In genomic region chr4:158729716-158730559, GRCh38 we compare ENCODE assay signal across 9 cellular contexts. TPM values are rescaled to one million over a fixed set of nuclear protein-coding genes. Genes with fewer than 3 reads are reported as not detected.
A peak's percentile ranks its signal among the peaks of the same experiment; 100 is the strongest.
DNase-seq lines count a peak whose midpoint lies in the region; ATAC-seq and TF ChIP-seq lines count a peak whose summit lies in the region.
"Had no signal": no experiment of that assay in that cellular context is flagged by ENCODE, and none has a peak within 500 bp of the region (broad histone marks: within the 10 kb centered on the region; RNA-seq: fewer than 3 reads in every experiment).

No MANE protein-coding gene starts in this region.

- H3K27ac ChIP-seq in RWPE1 = no peak overlapping the region
- H3K27ac ChIP-seq: epithelial cell of prostate had no signal

- no peaks in the 10 kb centered on the region for H3K9me3 Mint-ChIP-seq in activated naive CD4-positive, alpha-beta T cell treated with anti-CD3 and anti-CD28 coated beads, Interleukin-2, amount 10 ng/mL, durations not matched to agents 7 days and 5 days

- H3K4me3 Mint-ChIP-seq in activated naive CD4-positive, alpha-beta T cell treated with anti-CD3 and anti-CD28 coated beads, Interleukin-2, amount 10 ng/mL, durations not matched to agents 7 days and 5 days = no peak overlapping the region

- DNase-seq in Daoy (ENCODE audit: low read depth) = peak; percentile 35
- peak; percentile 62 for DNase-seq in HT1080 (ENCODE audit: low read depth)
- peak; percentile 66 for DNase-seq in RWPE1 (ENCODE audit: low spot score)
- DNase-seq in activated naive CD4-positive, alpha-beta T cell treated with anti-CD3 and anti-CD28 coated beads, Interleukin-2, amount 10 ng/mL, durations not matched to agents 7 days and 5 days = peak; percentile 66
- DNase-seq in glomerular visceral epithelial cell (ENCODE audit: extremely low spot score) = peak; percentile 68
- DNase-seq in posterior vena cava (ENCODE audit: low spot score) = peak; percentile 85
- no peak for DNase-seq in NK-92 (lab: John Stamatoyannopoulos, UW; ENCODE audit: unreplicated experiment)

- H3K4me1 Mint-ChIP-seq in activated naive CD4-positive, alpha-beta T cell treated with anti-CD3 and anti-CD28 coated beads, Interleukin-2, amount 10 ng/mL, durations not matched to agents 7 days and 5 days = peaks cover 16% of the 10 kb centered on the region

- peaks cover 23% of the 10 kb centered on the region for H3K27me3 Mint-ChIP-seq in activated naive CD4-positive, alpha-beta T cell treated with anti-CD3 and anti-CD28 coated beads, Interleukin-2, amount 10 ng/mL, durations not matched to agents 7 days and 5 days

- peak; percentile 89 for TF ChIP-seq CTCF in RWPE1 (conservative IDR thresholded peaks at IDR 0.05; ENCODE audit: low read depth)

- ATAC-seq in GM21381 (IDR thresholded peaks at IDR 0.05; ENCODE audit: unreplicated experiment) = peak; percentile 80

- intact Hi-C loops in posterior vena cava (cut with DNase I) = loop anchor here (2.0 to 5.0 kb wide), 2 partner anchors 117 to 121 kb away; no protein-coding TSS in a partner anchor

- no peaks in the 10 kb centered on the region for H3K36me3 Mint-ChIP-seq in activated naive CD4-positive, alpha-beta T cell treated with anti-CD3 and anti-CD28 coated beads, Interleukin-2, amount 10 ng/mL, durations not matched to agents 7 days and 5 days

- H3K27ac Mint-ChIP-seq in activated naive CD4-positive, alpha-beta T cell treated with anti-CD3 and anti-CD28 coated beads, Interleukin-2, amount 10 ng/mL, durations not matched to agents 7 days and 5 days = no peak overlapping the region

- CTCF ChIA-PET in RWPE1 (lab: Yijun Ruan, JAX) = interaction anchor here (0.5 to 1.3 kb wide), 8 partner anchors 63 to 870 kb away, joined by 3 to 7 read pairs (median 3); no protein-coding TSS in a partner anchor
- CTCF ChIA-PET in activated naive CD4-positive, alpha-beta T cell treated with anti-CD3 and anti-CD28 coated beads, Interleukin-2, amount 10 ng/mL, durations not matched to agents 7 days and 5 days (lab: Charles Lee) = interaction anchor here (0.6 to 2.0 kb wide), 4 partner anchors 31 to 131 kb away, joined by 3 to 19 read pairs (median 4); no protein-coding TSS in a partner anchor

- POLR2A ChIA-PET in RWPE1 (lab: Yijun Ruan, JAX; ENCODE audit: low non-redundant PET) = no interaction called here

RNA-seq across cellular contexts. Expression of gene PPID, which starts 6.7 kb away (rescaled TPM):
- total RNA-seq in Daoy (2014; rRNA removed; shearing (Covaris generic)) = 47.8 and 50.3 TPM in 2 replicates
- 47.1 and 57.4 TPM in 2 replicates for total RNA-seq in HT1080 (2014; rRNA removed; shearing (Covaris generic))
- 70.3 and 76.7 TPM in 2 replicates for polyA plus RNA-seq in HT1080 (2015; cell fraction: cytosol; rRNA removed)
- polyA plus RNA-seq in HT1080 (2015; cell fraction: nucleus; rRNA removed) = 56.0 and 59.6 TPM in 2 replicates
- total RNA-seq in posterior vena cava = 10 to 100 TPM; 13.6 to 14.9 TPM

RNA-seq across cellular contexts. Expression of gene FNIP2, which starts 38.9 kb away (rescaled TPM):
- total RNA-seq in Daoy (2014; rRNA removed; shearing (Covaris generic)) = 5.2 and 12.5 TPM in 2 replicates
- total RNA-seq in HT1080 (2014; rRNA removed; shearing (Covaris generic)) = 8.5 and 10.3 TPM in 2 replicates
- 6.4 and 7.3 TPM in 2 replicates for polyA plus RNA-seq in HT1080 (2015; cell fraction: cytosol; rRNA removed)
- polyA plus RNA-seq in HT1080 (2015; cell fraction: nucleus; rRNA removed) = 5.6 and 6.8 TPM in 2 replicates
- total RNA-seq in posterior vena cava = 10 to 100 TPM; 37.9 to 93.0 TPM

RNA-seq across cellular contexts. Expression of gene ETFDH, which starts 57.8 kb away (rescaled TPM):
- total RNA-seq in Daoy (2014; rRNA removed; shearing (Covaris generic)) = 11.3 and 11.6 TPM in 2 replicates
- 7.4 and 11.9 TPM in 2 replicates for total RNA-seq in HT1080 (2014; rRNA removed; shearing (Covaris generic))
- 11.2 and 16.0 TPM in 2 replicates for polyA plus RNA-seq in HT1080 (2015; cell fraction: cytosol; rRNA removed)
- 27.5 and 31.9 TPM in 2 replicates for polyA plus RNA-seq in HT1080 (2015; cell fraction: nucleus; rRNA removed)
- total RNA-seq in posterior vena cava = 10 to 100 TPM; 19.1 to 21.9 TPM

RNA-seq across cellular contexts. Expression of gene C4orf46, which starts 58.3 kb away (rescaled TPM):
- 10.2 and 10.6 TPM in 2 replicates for total RNA-seq in Daoy (2014; rRNA removed; shearing (Covaris generic))
- total RNA-seq in HT1080 (2014; rRNA removed; shearing (Covaris generic)) = 16.1 and 22.6 TPM in 2 replicates
- 20.0 and 25.3 TPM in 2 replicates for polyA plus RNA-seq in HT1080 (2015; cell fraction: cytosol; rRNA removed)
- polyA plus RNA-seq in HT1080 (2015; cell fraction: nucleus; rRNA removed) = 13.9 and 17.4 TPM in 2 replicates
- 1 to 10 TPM; 4.6 to 5.0 TPM for total RNA-seq in posterior vena cava
